1 cellular context compared by ENCODE assay signal in the genomic region with DNA sequence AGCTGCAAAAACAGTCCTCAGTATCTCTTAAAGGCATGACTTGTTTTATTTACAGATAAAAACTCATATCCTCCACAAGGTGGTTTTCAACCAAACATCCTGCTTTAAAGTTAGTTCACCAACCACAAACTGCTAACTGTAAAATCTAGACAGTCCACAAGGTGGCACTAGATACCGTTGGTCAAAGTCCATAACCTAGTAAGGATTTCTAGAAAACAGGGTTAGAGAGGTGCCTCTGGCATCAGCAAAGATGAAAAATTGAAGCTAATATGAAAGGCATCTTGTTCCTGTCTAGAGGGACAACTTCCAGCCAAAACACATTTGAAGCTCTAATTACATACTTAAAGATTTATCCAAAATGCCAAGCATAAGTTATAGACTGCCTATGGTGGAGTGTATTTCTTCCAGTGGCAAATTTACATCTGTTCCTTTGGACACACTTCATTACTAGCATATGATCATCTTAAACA.
A peak's percentile ranks its signal among the peaks of the same experiment; 100 is the strongest.
TF ChIP-seq lines count a peak whose summit lies in the region.

No MANE protein-coding gene starts in this region.

TF ChIP-seq in K562, 482 proteins besides CTCF, POLR2A, EP300 and RAD21 (continued from another document):
- TF ChIP-seq JUND (IDR thresholded peaks at IDR 0.05; ENCODE audit: borderline replicate concordance, low read depth, low read length), result 0 out of 2 replicates have a peak, but pooled peaks have one; percentile 22
- no peak for TF ChIP-seq JUND (tag; IDR thresholded peaks at IDR 0.05; ENCODE audit: borderline replicate concordance, low read depth, low read length)
- TF ChIP-seq, protein P1, sequence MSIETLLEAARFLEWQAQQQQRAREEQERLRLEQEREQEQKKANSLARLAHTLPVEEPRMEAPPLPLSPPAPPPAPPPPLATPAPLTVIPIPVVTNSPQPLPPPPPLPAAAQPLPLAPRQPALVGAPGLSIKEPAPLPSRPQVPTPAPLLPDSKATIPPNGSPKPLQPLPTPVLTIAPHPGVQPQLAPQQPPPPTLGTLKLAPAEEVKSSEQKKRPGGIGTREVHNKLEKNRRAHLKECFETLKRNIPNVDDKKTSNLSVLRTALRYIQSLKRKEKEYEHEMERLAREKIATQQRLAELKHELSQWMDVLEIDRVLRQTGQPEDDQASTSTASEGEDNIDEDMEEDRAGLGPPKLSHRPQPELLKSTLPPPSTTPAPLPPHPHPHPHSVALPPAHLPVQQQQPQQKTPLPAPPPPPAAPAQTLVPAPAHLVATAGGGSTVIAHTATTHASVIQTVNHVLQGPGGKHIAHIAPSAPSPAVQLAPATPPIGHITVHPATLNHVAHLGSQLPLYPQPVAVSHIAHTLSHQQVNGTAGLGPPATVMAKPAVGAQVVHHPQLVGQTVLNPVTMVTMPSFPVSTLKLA (conservative IDR thresholded peaks at IDR 0.05), result peak in 1 of 2 experiments; percentile 32; a peak in 1 of 4 replicates
- TF ChIP-seq ZNF707 (CRISPR knock-in tag; conservative IDR thresholded peaks at IDR 0.05), result no peak
- no peak for TF ChIP-seq MAFF (IDR thresholded peaks at IDR 0.05; ENCODE audit: low read length)
- no peak for TF ChIP-seq HDAC6 (IDR thresholded peaks at IDR 0.05; ENCODE audit: low read depth, low read length)
- no peak for TF ChIP-seq EHMT2 (IDR thresholded peaks at IDR 0.05)
- TF ChIP-seq GATAD2B (IDR thresholded peaks at IDR 0.05; ENCODE audit: borderline replicate concordance), result peak; percentile 36; the same call in 1 of the 2 replicates
- TF ChIP-seq ARID2 (IDR thresholded peaks at IDR 0.05), result peak; percentile 75; the same call in 1 of the 2 replicates
- peak; percentile 69 for TF ChIP-seq CBFA2T3 (IDR thresholded peaks at IDR 0.05)
- TF ChIP-seq SMC3 (conservative IDR thresholded peaks at IDR 0.05; ENCODE audit: insufficient read depth, low read depth, low read length), result peak; percentile 79
- TF ChIP-seq, protein P2, sequence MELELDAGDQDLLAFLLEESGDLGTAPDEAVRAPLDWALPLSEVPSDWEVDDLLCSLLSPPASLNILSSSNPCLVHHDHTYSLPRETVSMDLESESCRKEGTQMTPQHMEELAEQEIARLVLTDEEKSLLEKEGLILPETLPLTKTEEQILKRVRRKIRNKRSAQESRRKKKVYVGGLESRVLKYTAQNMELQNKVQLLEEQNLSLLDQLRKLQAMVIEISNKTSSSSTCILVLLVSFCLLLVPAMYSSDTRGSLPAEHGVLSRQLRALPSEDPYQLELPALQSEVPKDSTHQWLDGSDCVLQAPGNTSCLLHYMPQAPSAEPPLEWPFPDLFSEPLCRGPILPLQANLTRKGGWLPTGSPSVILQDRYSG (tag; conservative IDR thresholded peaks at IDR 0.05; ENCODE audit: low read depth), result no peak
- TF ChIP-seq RB1 (IDR thresholded peaks at IDR 0.05; ENCODE audit: low read depth), result peak; percentile 24; the same call in 1 of the 2 replicates
- 0 out of 2 replicates have a peak, but pooled peaks have one; percentile 34 for TF ChIP-seq CC2D1A (IDR thresholded peaks at IDR 0.05)
- TF ChIP-seq, protein P3, sequence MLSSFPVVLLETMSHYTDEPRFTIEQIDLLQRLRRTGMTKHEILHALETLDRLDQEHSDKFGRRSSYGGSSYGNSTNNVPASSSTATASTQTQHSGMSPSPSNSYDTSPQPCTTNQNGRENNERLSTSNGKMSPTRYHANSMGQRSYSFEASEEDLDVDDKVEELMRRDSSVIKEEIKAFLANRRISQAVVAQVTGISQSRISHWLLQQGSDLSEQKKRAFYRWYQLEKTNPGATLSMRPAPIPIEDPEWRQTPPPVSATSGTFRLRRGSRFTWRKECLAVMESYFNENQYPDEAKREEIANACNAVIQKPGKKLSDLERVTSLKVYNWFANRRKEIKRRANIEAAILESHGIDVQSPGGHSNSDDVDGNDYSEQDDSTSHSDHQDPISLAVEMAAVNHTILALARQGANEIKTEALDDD (IDR thresholded peaks at IDR 0.05), result peak; percentile 90
- peak; percentile 33; the same call in 1 of the 2 replicates for TF ChIP-seq NFE2 (IDR thresholded peaks at IDR 0.05; ENCODE audit: low read depth)
- TF ChIP-seq ZNF282 (CRISPR knock-in tag; IDR thresholded peaks at IDR 0.05), result no peak
- no peak for TF ChIP-seq ZNF384 (IDR thresholded peaks at IDR 0.05; ENCODE audit: low read depth, low read length)
- TF ChIP-seq DPF2 (IDR thresholded peaks at IDR 0.05), result peak; percentile 46; the same call in 1 of the 2 replicates
- TF ChIP-seq NCOR1 (IDR thresholded peaks at IDR 0.05), result peak; percentile 17; the same call in 1 of the 2 replicates
- TF ChIP-seq, protein P4, sequence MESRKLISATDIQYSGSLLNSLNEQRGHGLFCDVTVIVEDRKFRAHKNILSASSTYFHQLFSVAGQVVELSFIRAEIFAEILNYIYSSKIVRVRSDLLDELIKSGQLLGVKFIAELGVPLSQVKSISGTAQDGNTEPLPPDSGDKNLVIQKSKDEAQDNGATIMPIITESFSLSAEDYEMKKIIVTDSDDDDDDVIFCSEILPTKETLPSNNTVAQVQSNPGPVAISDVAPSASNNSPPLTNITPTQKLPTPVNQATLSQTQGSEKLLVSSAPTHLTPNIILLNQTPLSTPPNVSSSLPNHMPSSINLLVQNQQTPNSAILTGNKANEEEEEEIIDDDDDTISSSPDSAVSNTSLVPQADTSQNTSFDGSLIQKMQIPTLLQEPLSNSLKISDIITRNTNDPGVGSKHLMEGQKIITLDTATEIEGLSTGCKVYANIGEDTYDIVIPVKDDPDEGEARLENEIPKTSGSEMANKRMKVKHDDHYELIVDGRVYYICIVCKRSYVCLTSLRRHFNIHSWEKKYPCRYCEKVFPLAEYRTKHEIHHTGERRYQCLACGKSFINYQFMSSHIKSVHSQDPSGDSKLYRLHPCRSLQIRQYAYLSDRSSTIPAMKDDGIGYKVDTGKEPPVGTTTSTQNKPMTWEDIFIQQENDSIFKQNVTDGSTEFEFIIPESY (CRISPR knock-in tag; IDR thresholded peaks at IDR 0.05), result 0 out of 2 replicates have a peak, but pooled peaks have one; percentile 36
- TF ChIP-seq MAFG (tag; conservative IDR thresholded peaks at IDR 0.05), result 0 out of 2 replicates have a peak, but pooled peaks have one; percentile 18
- TF ChIP-seq TCF3 (CRISPR knock-in tag; IDR thresholded peaks at IDR 0.05), result peak; percentile 55; the same call in 1 of the 2 replicates
- TF ChIP-seq CBX3 (IDR thresholded peaks at IDR 0.05; ENCODE audit: borderline replicate concordance in 1 of 2, low read length in 2 of 2), result 0 out of 3 replicates have a peak, but pooled peaks of 1 of the 2 experiments have one; percentile 23
- no peak for TF ChIP-seq BRD4 (IDR thresholded peaks at IDR 0.05)
- TF ChIP-seq, protein P5, sequence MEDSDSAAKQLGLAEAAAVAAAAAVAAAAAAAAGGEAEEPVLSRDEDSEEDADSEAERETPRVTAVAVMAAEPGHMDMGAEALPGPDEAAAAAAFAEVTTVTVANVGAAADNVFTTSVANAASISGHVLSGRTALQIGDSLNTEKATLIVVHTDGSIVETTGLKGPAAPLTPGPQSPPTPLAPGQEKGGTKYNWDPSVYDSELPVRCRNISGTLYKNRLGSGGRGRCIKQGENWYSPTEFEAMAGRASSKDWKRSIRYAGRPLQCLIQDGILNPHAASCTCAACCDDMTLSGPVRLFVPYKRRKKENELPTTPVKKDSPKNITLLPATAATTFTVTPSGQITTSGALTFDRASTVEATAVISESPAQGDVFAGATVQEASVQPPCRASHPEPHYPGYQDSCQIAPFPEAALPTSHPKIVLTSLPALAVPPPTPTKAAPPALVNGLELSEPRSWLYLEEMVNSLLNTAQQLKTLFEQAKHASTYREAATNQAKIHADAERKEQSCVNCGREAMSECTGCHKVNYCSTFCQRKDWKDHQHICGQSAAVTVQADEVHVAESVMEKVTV (CRISPR knock-in tag; IDR thresholded peaks at IDR 0.05), result peak; percentile 89
- 0 out of 2 replicates have a peak, but pooled peaks have one; percentile 27 for TF ChIP-seq TEAD4 (IDR thresholded peaks at IDR 0.05; ENCODE audit: low read length)
- no peak for TF ChIP-seq TEAD4 (CRISPR knock-in tag; IDR thresholded peaks at IDR 0.05; ENCODE audit: borderline replicate concordance)
